38 cellular contexts compared by ENCODE assay signal in the genomic region with DNA sequence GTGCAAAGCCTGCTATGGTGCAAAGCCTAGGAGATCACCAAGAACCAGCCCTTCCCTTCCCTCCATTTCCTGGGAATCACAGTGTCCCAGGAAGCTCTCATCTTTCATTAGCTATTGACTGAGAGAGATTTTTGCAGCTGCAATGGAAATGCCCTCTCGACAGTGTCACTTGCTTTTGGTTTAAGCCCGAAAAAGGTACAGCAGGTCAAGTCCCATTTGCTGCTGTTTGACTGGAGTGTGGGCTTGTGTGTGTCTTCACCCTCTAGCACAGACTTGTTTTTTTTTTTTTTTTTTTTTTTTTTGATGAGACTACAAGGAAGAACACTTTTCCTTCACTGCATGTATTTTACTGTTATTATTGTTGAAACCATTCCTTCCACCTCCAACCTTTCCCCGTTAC. TPM values are rescaled to one million over a fixed set of nuclear protein-coding genes. Genes with fewer than 3 reads are reported as not detected.
"Had no signal": no experiment of that assay in that cellular context is flagged by ENCODE, and none has a peak within 500 bp of the region (broad histone marks: within the 10 kb centered on the region; RNA-seq: fewer than 3 reads in every experiment).

No MANE protein-coding gene starts in this region.

- H3K4me3 ChIP-seq: MG63 had no signal

- H3K36me3 ChIP-seq: MG63 had no signal

- DNase-seq: Karpas-422, Kasumi-1, MG63, MM.1S, MV-4-11, NCI-H1048, NCI-H1092, NCI-H1092 treated with DMSO at 0.1 percent for 48 hours, NCI-H1105, NCI-H1105 treated with DMSO at 0.1 percent for 48 hours, NCI-H1417, NCI-H1417 treated with DMSO at 0.1 percent for 48 hours, NCI-H1436, NCI-H1436 treated with DMSO at 0.1 percent for 48 hours, NCI-H146, NCI-H1694, NCI-H1694 treated with DMSO at 0.1 percent for 48 hours, NCI-H187, NCI-H187 treated with DMSO at 0.1 percent for 48 hours, NCI-H2029, NCI-H2029 treated with DMSO at 0.1 percent for 48 hours, NCI-H2081, NCI-H2081 treated with DMSO at 0.1 percent for 48 hours, NCI-H2107, NCI-H2171, NCI-H2171 treated with DMSO at 0.1 percent for 48 hours, NCI-H2227 treated with DMSO at 0.1 percent for 48 hours, NCI-H226, NCI-H345, NCI-H446, NCI-H446 treated with DMSO at 0.1 percent for 48 hours, NCI-H510A, NCI-H510A treated with DMSO at 0.1 percent for 48 hours, NCI-H524 had no signal

- H3K9me3 ChIP-seq: MG63 had no signal

- H3K27me3 ChIP-seq: MG63 had no signal

RNA-seq across cellular contexts. Expression of gene NRG3, which starts 36.3 kb away (rescaled TPM):
- total RNA-seq: LHCN-M2, M059J, MCF 10A, NCI-H460 had no signal
